ENCODE assay signal across 19 cellular contexts in genomic region chr10:121647401-121647800, GRCh38. TPM values are rescaled to one million over a fixed set of nuclear protein-coding genes. Genes with fewer than 3 reads are reported as not detected.
DNase-seq lines count a peak whose midpoint lies in the region; ATAC-seq and TF ChIP-seq lines count a peak whose summit lies in the region.
"Had no signal": no experiment of that assay in that cellular context is flagged by ENCODE, and none has a peak within 500 bp of the region (broad histone marks: within the 10 kb centered on the region; RNA-seq: fewer than 3 reads in every experiment).

No MANE protein-coding gene starts in this region.

- H3K4me3 ChIP-seq in dorsolateral prefrontal cortex (no peak overlapping the region), upper lobe of right lung (no peak overlapping the region)
- H3K4me3 ChIP-seq: GM23338 had no signal

- no peaks in the 10 kb centered on the region for H3K36me3 ChIP-seq in upper lobe of right lung
- H3K36me3 ChIP-seq: BE2C had no signal

- intact Hi-C loops in dorsolateral prefrontal cortex (cut with DNase I) (no loop called here), upper lobe of right lung (cut with DNase I) (no loop called here)

- H3K4me1 ChIP-seq in upper lobe of right lung, result no peaks in the 10 kb centered on the region

- no peaks in the 10 kb centered on the region for H3K9me3 ChIP-seq in upper lobe of right lung
- H3K9me3 ChIP-seq: BE2C had no signal

- ATAC-seq in upper lobe of right lung (no peak), GM18868 (IDR thresholded peaks at IDR 0.05; ENCODE audit: unreplicated experiment) (no peak), GM18519 (IDR thresholded peaks at IDR 0.05; ENCODE audit: low FRiP score, unreplicated experiment) (no peak)

- TF ChIP-seq CTCF in dorsolateral prefrontal cortex (IDR thresholded peaks at IDR 0.05 in 54 of 56, conservative IDR thresholded peaks at IDR 0.05 in 2 of 56; ENCODE audit: low read depth in 1 of 56, partially characterized antibody in 56 of 56) (no peak), upper lobe of right lung (IDR thresholded peaks at IDR 0.05) (no peak)

- DNase-seq in dorsolateral prefrontal cortex (no peak), mesenteric fat pad (ENCODE audit: low spot score) (peak; percentile 39), putamen (ENCODE audit: low spot score) (peak; percentile 14), upper lobe of right lung (peak; percentile 26), GDM1 (lab: John Stamatoyannopoulos, UW) (no peak), cerebellum (ENCODE audit: low spot score) (no peak)
- DNase-seq: ACHN; BE2C; CD4-positive, CD25-positive, alpha-beta regulatory T cell; CD8-positive, alpha-beta memory T cell; COR-L47; DMS 273 treated with DMSO at 0.1 percent for 48 hours; DMS53; DND-41; EL; HCEC 1CT had no signal

- no peaks in the 10 kb centered on the region for H3K27me3 ChIP-seq in dorsolateral prefrontal cortex
- no peaks in the 10 kb centered on the region for H3K27me3 ChIP-seq in upper lobe of right lung
- H3K27me3 ChIP-seq: BE2C had no signal

- H3K27ac ChIP-seq in dorsolateral prefrontal cortex (peak overlapping the region in 57 of 59 donors; percentile 46 to 97 (median 89)), upper lobe of right lung (no peak overlapping the region)

RNA-seq across cellular contexts. Expression of gene FGFR2, which starts 49.2 kb away (rescaled TPM):
- total RNA-seq in dorsolateral prefrontal cortex (100 to 1,000 TPM in 94 of 120 experiments, 10 to 100 TPM in 26; 69.8 to 487 (median 136) TPM), mesenteric fat pad (1.4 TPM), upper lobe of right lung (58.7 TPM), cerebellum (28.7 TPM)

Comparison
In these comparisons a context has a peak if more than half of its experiments do, and no peak if none do; other contexts are left out.
1. DNase-seq: peak in mesenteric fat pad (single experiment), putamen (single experiment) and upper lobe of right lung (single experiment); none in dorsolateral prefrontal cortex (0 of 10), GDM1 (single experiment) and cerebellum (single experiment).
2. RNA of gene FGFR2, which starts 49.2 kb away (total RNA-seq): 69.8 to 487 TPM in dorsolateral prefrontal cortex, 58.7 TPM in upper lobe of right lung (single experiment) and 28.7 TPM in cerebellum (single experiment); 1.4 TPM in mesenteric fat pad (single experiment); every median in the first group is over 10 times any median in the second.